22 cellular contexts compared by ENCODE assay signal in genomic region chr13:72555601-72556000, GRCh38.
DNase-seq lines count a peak whose midpoint lies in the region; ATAC-seq, FAIRE-seq and TF ChIP-seq lines count a peak whose summit lies in the region.
"Had no signal": no experiment of that assay in that cellular context is flagged by ENCODE, and none has a peak within 500 bp of the region (broad histone marks: within the 10 kb centered on the region; RNA-seq: fewer than 3 reads in every experiment).

No MANE protein-coding gene starts in this region.

- TF ChIP-seq RAD21 in IMR-90 (IDR thresholded peaks at IDR 0.05; ENCODE audit: low read length) (no peak), K562 (CRISPR knock-in tag; conservative IDR thresholded peaks at IDR 0.05 in 1 of 2, IDR thresholded peaks at IDR 0.05 in 1 of 2) (no peak)

- in situ Hi-C loops in IMR-90 (cut with MboI; ENCODE audit: low sequenced_read_pairs): loop anchor here (25.0 kb wide), 1 partner anchor 1243 kb away; no protein-coding TSS in a partner anchor
- in situ Hi-C loops in K562 (cut with MboI): no loop called here

- no peak overlapping the region for H2BK20ac ChIP-seq in IMR-90 (ENCODE audit: low read depth, low read length)

- no peak overlapping the region for H4K5ac ChIP-seq in IMR-90 (ENCODE audit: low read depth, low read length)

- CTCF ChIA-PET in IMR-90 (lab: Yijun Ruan, JAX) (no interaction called here), K562 (lab: Yijun Ruan, JAX; ENCODE audit: low intra/inter-chr PET ratio) (no interaction called here)

- no peaks in the 10 kb centered on the region for H3K79me1 ChIP-seq in IMR-90 (ENCODE audit: low read depth in 1 of 2, low read length in 2 of 2)

- H3K36me3 ChIP-seq in IMR-90 (ENCODE audit: control insufficient read depth, insufficient read depth, low read length) (no peaks in the 10 kb centered on the region), K562 (ENCODE audit: control insufficient read depth, insufficient read depth, low read length) (no peaks in the 10 kb centered on the region)
- H3K36me3 ChIP-seq: BE2C; BLaER1 treated with 17β-estradiol and CSF1 and Interleukin-3, amounts not matched to agents 10 nM and 100 nM had no signal

- no peak for TF ChIP-seq POLR2A in IMR-90 (IDR thresholded peaks at IDR 0.05; ENCODE audit: low read depth, low read length)
- no peak for TF ChIP-seq POLR2A in K562 (conservative IDR thresholded peaks at IDR 0.05)

- H3K56ac ChIP-seq in IMR-90 (ENCODE audit: extremely low read depth, insufficient read depth, low read length): no peak overlapping the region

- H3K27me3 ChIP-seq in IMR-90 (ENCODE audit: control insufficient read depth, insufficient read depth, low read length) (no peaks in the 10 kb centered on the region), K562 (ENCODE audit: control insufficient read depth in 2 of 2, insufficient read depth in 2 of 2, low read length in 2 of 2) (no peaks in the 10 kb centered on the region)
- H3K27me3 ChIP-seq: BE2C; BLaER1 treated with 17β-estradiol and CSF1 and Interleukin-3, amounts not matched to agents 10 nM and 100 nM had no signal

- H3K14ac ChIP-seq in IMR-90 (replicated peaks; ENCODE audit: low read depth, low read length): no peak overlapping the region

- POLR2A ChIA-PET in IMR-90 (lab: Charles Lee; ENCODE audit: unreplicated experiment) (no interaction called here), K562 (lab: Yijun Ruan, JAX) (interaction anchor here (0.8 kb wide), 1 partner anchor 12 kb away, joined by 3 read pairs; no protein-coding TSS in a partner anchor)

- H3K23ac ChIP-seq in IMR-90 (ENCODE audit: low read depth, low read length): no peak overlapping the region

- H3K79me2 ChIP-seq in K562 (ENCODE audit: control insufficient read depth, insufficient read depth, low read length): no peaks in the 10 kb centered on the region

- H4K20me1 ChIP-seq in IMR-90 (ENCODE audit: insufficient read depth, low read length) (no peaks in the 10 kb centered on the region), K562 (replicated peaks; ENCODE audit: control insufficient read depth, insufficient read depth, low read length) (no peaks in the 10 kb centered on the region)
- H4K20me1 ChIP-seq: BLaER1 treated with 17β-estradiol and CSF1 and Interleukin-3, amounts not matched to agents 10 nM and 100 nM had no signal

- H3K9ac ChIP-seq in IMR-90 (ENCODE audit: low read depth, low read length) (no peak overlapping the region), K562 (ENCODE audit: insufficient read depth in 1 of 2, low read depth in 2 of 2, low read length in 2 of 2) (no peak overlapping the region)
- H3K9ac ChIP-seq: BLaER1 treated with 17β-estradiol and CSF1 and Interleukin-3, amounts not matched to agents 10 nM and 100 nM; GM23248 had no signal

- H2AFZ ChIP-seq in IMR-90 (replicated peaks; ENCODE audit: low read length, poor library complexity) (no peak overlapping the region), K562 (ENCODE audit: low read depth, low read length) (no peak overlapping the region)
- H2AFZ ChIP-seq: GM23248 had no signal

- TF ChIP-seq CTCF in IMR-90 (conservative IDR thresholded peaks at IDR 0.05; ENCODE audit: low read depth, low read length) (no peak), K562 (IDR thresholded peaks at IDR 0.05 in 2 of 3, conservative IDR thresholded peaks at IDR 0.05 in 1 of 3; ENCODE audit: insufficient read depth in 2 of 3, low read depth in 1 of 3, low read length in 3 of 3) (no peak), epithelial cell of esophagus (IDR thresholded peaks at IDR 0.05; ENCODE audit: insufficient read depth, low read depth, low read length, missing control alignments) (no peak)

- H3K4me3 ChIP-seq in IMR-90 (ENCODE audit: insufficient read depth, low read depth, low read length) (no peak overlapping the region), K562 (no peak overlapping the region), epithelial cell of esophagus (ENCODE audit: low read length) (no peak overlapping the region)
- H3K4me3 ChIP-seq: BLaER1 treated with 17β-estradiol and CSF1 and Interleukin-3, amounts not matched to agents 10 nM and 100 nM; GM12878; GM23248 had no signal

- intact Hi-C loops in IMR-90 (cut with micrococcal nuclease) (no loop called here), K562 (cut with micrococcal nuclease) (no loop called here)

- no peak overlapping the region for H3K4ac ChIP-seq in IMR-90 (ENCODE audit: low read depth, low read length)

- H3K9me3 ChIP-seq in IMR-90 (ENCODE audit: control insufficient read depth, insufficient read depth, low read length) (peaks cover 2% of the 10 kb centered on the region; the same call in 1 of the 2 replicates), K562 (replicated peaks; ENCODE audit: control insufficient read depth, insufficient read depth, low read depth, low read length) (no peaks in the 10 kb centered on the region)
- H3K9me3 ChIP-seq: BE2C; BLaER1 treated with 17β-estradiol and CSF1 and Interleukin-3, amounts not matched to agents 10 nM and 100 nM had no signal

- no peak overlapping the region for H2AK5ac ChIP-seq in IMR-90 (ENCODE audit: low read depth, low read length)

- dilution Hi-C loops in IMR-90 (cut with HindIII; ENCODE audit: low sequenced_read_pairs, unreplicated experiment): no loop called here

- TF ChIP-seq EP300 in K562 (IDR thresholded peaks at IDR 0.05; ENCODE audit: low read length): no peak

- no peak overlapping the region for H4K91ac ChIP-seq in IMR-90 (ENCODE audit: insufficient read depth, low read depth, low read length)

- no peaks in the 10 kb centered on the region for H3K4me1 ChIP-seq in IMR-90 (ENCODE audit: control insufficient read depth, insufficient read depth, low read length)
- no peaks in the 10 kb centered on the region for H3K4me1 ChIP-seq in K562 (replicated peaks in 1 of 2; ENCODE audit: control insufficient read depth in 2 of 2, insufficient read depth in 2 of 2, low read length in 2 of 2)

- H4K8ac ChIP-seq in IMR-90 (ENCODE audit: low read depth in 2 of 2, low read length in 2 of 2): no peak overlapping the region

- no peaks in the 10 kb centered on the region for H3K9me1 ChIP-seq in IMR-90 (ENCODE audit: insufficient read depth, low read length)
- H3K9me1 ChIP-seq in K562 (ENCODE audit: control insufficient read depth, insufficient read depth, low read length): no peaks in the 10 kb centered on the region

- no peak for FAIRE-seq in K562 (lab: Jason Lieb, UNC)
- FAIRE-seq: D721Med, GM12878, GM19239 had no signal

- no peak overlapping the region for H2BK5ac ChIP-seq in IMR-90 (ENCODE audit: low read depth, low read length, poor library complexity, severe bottlenecking)

- BruUV-seq in IMR-90 (replicated peaks; lab: Mats Ljungman, UMichigan) (no TSS peak), K562 (replicated peaks; lab: Mats Ljungman, UMichigan) (no TSS peak)

- ATAC-seq in IMR-90 (ENCODE audit: low read depth) (no peak), K562 (no peak)
- ATAC-seq: GM12878 had no signal

- H3K4me2 ChIP-seq in IMR-90 (ENCODE audit: low read depth, low read length) (no peak overlapping the region), K562 (ENCODE audit: insufficient read depth, low read length) (no peak overlapping the region)
- H3K4me2 ChIP-seq: BLaER1 treated with 17β-estradiol and CSF1 and Interleukin-3, amounts not matched to agents 10 nM and 100 nM had no signal

- DNase-seq in IMR-90 (no peak), K562 (ENCODE audit: extremely low read depth in 1 of 4, low spot score in 3 of 4) (no peak), epithelial cell of esophagus (ENCODE audit: low read depth) (peak; percentile 15), renal cortical epithelial cell (ENCODE audit: low read depth) (peak; percentile 26), HCEC 1CT (no peak), kidney tubule cell (ENCODE audit: low spot score) (no peak), anterior cingulate cortex (lab: John Stamatoyannopoulos, UW) (no peak), globus pallidus (ENCODE audit: low spot score) (no peak)
- DNase-seq: AML-193; BE2C; CD4-positive, alpha-beta T cell; CD8-positive, alpha-beta memory T cell; DMS 273 treated with DMSO at 0.1 percent for 48 hours; DMS79; EL; GDM1; GM23248; H9 had no signal

- WGBS in IMR-90 (ENCODE audit: extremely low coverage in 2 of 2, insufficient read length in 1 of 2), 2 experiments: no CpG with 5 or more reads among the region's 3 CpGs
- WGBS in K562 (ENCODE audit: insufficient coverage, low coverage, missing lambda C conversion rate): 0% methylated on average over 3 of the region's 3 CpGs

- no peak overlapping the region for H2BK15ac ChIP-seq in IMR-90 (ENCODE audit: low read depth, low read length)

- H2AK9ac ChIP-seq in IMR-90 (replicated peaks; ENCODE audit: low read depth, low read length, poor library complexity): no peak overlapping the region

- H3K27ac ChIP-seq in IMR-90 (ENCODE audit: insufficient read depth, low read length) (no peak overlapping the region), K562 (ENCODE audit: extremely low read depth, low read depth, low read length) (no peak overlapping the region)
- H3K27ac ChIP-seq: BLaER1 treated with 17β-estradiol and CSF1 and Interleukin-3, amounts not matched to agents 10 nM and 100 nM; GM23248 had no signal

- no peak overlapping the region for H3K18ac ChIP-seq in IMR-90 (ENCODE audit: low read depth, low read length)

- H2BK120ac ChIP-seq in IMR-90 (ENCODE audit: low read depth, low read length): no peak overlapping the region

TF ChIP-seq in IMR-90, 13 proteins besides CTCF, POLR2A, EP300 and RAD21:
- TF ChIP-seq CEBPB (IDR thresholded peaks at IDR 0.05; ENCODE audit: low read depth, low read length): peak; percentile 90
- TF ChIP-seq NFE2L2 (IDR thresholded peaks at IDR 0.05; ENCODE audit: low read depth, low read length): no peak

TF ChIP-seq in K562, 482 proteins besides CTCF, POLR2A, EP300 and RAD21 (continues in another document):
- no peak for TF ChIP-seq FOXJ3 (CRISPR knock-in tag; IDR thresholded peaks at IDR 0.05)

Comparison
In these comparisons a context has a peak if more than half of its experiments do, and no peak if none do; other contexts are left out.
1. DNase-seq: peak in epithelial cell of esophagus (single experiment) and renal cortical epithelial cell (single experiment); none in IMR-90 (single experiment), K562 (0 of 4), HCEC 1CT (single experiment), kidney tubule cell (single experiment), anterior cingulate cortex (0 of 58) and globus pallidus (single experiment).